Comparison of ENCODE assay signal across 37 cellular contexts in genomic region chr13:32821149-32821688, GRCh38.
"Had no signal": no experiment of that assay in that cellular context is flagged by ENCODE, and none has a peak within 500 bp of the region (broad histone marks: within the 10 kb centered on the region; RNA-seq: fewer than 3 reads in every experiment).

No MANE protein-coding gene starts in this region.

- H3K36me3 Mint-ChIP-seq: activated CD8-positive, alpha-beta memory T cell treated with anti-CD3 and anti-CD28 coated beads, Interleukin-2, amount 10 ng/mL, durations not matched to agents 7 days and 5 days had no signal

- DNase-seq: activated CD4-positive, alpha-beta memory T cell treated with anti-CD3 and anti-CD28 coated beads, Interleukin-2, amount 10 ng/mL, durations not matched to agents 7 days and 5 days; activated CD4-positive, alpha-beta T cell treated with anti-CD3 and anti-CD28 coated beads for 1 hour; activated CD4-positive, alpha-beta T cell treated with anti-CD3 and anti-CD28 coated beads for 48 hours; activated CD4-positive, CD25-positive, alpha-beta regulatory T cell; activated CD8-positive, alpha-beta memory T cell treated with anti-CD3 and anti-CD28 coated beads for 24 hours; activated CD8-positive, alpha-beta memory T cell treated with anti-CD3 and anti-CD28 coated beads, Interleukin-2, amount 10 ng/mL, durations not matched to agents 7 days and 5 days; activated gamma-delta T cell; activated naive CD4-positive, alpha-beta T cell treated with Interleukin-2 at 50 U/mL for 16 hours; activated naive CD8-positive, alpha-beta T cell treated with anti-CD3 and anti-CD28 coated beads, Interleukin-2, amount 10 ng/mL, durations not matched to agents 7 days and 5 days; activated T-cell treated with anti-CD3 and anti-CD28 coated beads, Interleukin-2, amount 50 U/mL, for 1 hour; activated T-cell treated with anti-CD3 and anti-CD28 coated beads, Interleukin-2, amount 50 U/mL, for 72 hours; amygdala; Kasumi-1; KBM-7; MM.1S; MV-4-11; NCI-H1092; NCI-H146; NCI-H187; NCI-H2029 treated with DMSO at 0.1 percent for 48 hours; NCI-H2107; NCI-H2171; NCI-H510A; NCI-H526; NCI-H748 treated with DMSO at 0.1 percent for 48 hours; PC-9; Right ventricle myocardium superior; SW 1271; T-helper 1 cell; T-helper 2 cell; T-helper 9 cell; WERI-Rb-1 had no signal

- H2AFZ ChIP-seq: PC-9 had no signal

- H3K4me3 ChIP-seq: ascending aorta, cardiac muscle cell, PC-9 had no signal

- H3K4me1 ChIP-seq: ascending aorta had no signal

- ATAC-seq: activated CD8-positive, alpha-beta memory T cell treated with anti-CD3 and anti-CD28 coated beads, Interleukin-2, amount 10 ng/mL, durations not matched to agents 7 days and 5 days; activated T-cell treated with anti-CD3 and anti-CD28 coated beads, Interleukin-2, amount 50 U/mL, for 72 hours had no signal

- H3K4me3 Mint-ChIP-seq: activated CD4-positive, alpha-beta memory T cell treated with anti-CD3 and anti-CD28 coated beads, Interleukin-2, amount 10 ng/mL, durations not matched to agents 7 days and 5 days; activated CD8-positive, alpha-beta memory T cell treated with anti-CD3 and anti-CD28 coated beads, Interleukin-2, amount 10 ng/mL, durations not matched to agents 7 days and 5 days; activated naive CD4-positive, alpha-beta T cell treated with anti-CD3 and anti-CD28 coated beads, Interleukin-2, amount 50 U/mL, for 24 hours; activated naive CD8-positive, alpha-beta T cell treated with anti-CD3 and anti-CD28 coated beads, Interleukin-2, amount 10 ng/mL, durations not matched to agents 7 days and 5 days; activated T-cell treated with anti-CD3 and anti-CD28 coated beads, Interleukin-2, amount 50 U/mL, for 72 hours had no signal

- H3K36me3 ChIP-seq: ascending aorta, cardiac muscle cell, WERI-Rb-1 had no signal

- H3K27ac ChIP-seq: ascending aorta, cardiac muscle cell, PC-9, WERI-Rb-1 had no signal

- H3K27ac Mint-ChIP-seq: activated CD4-positive, alpha-beta memory T cell treated with anti-CD3 and anti-CD28 coated beads, Interleukin-2, amount 10 ng/mL, durations not matched to agents 7 days and 5 days; activated CD8-positive, alpha-beta memory T cell treated with anti-CD3 and anti-CD28 coated beads, Interleukin-2, amount 10 ng/mL, durations not matched to agents 7 days and 5 days; activated naive CD4-positive, alpha-beta T cell treated with anti-CD3 and anti-CD28 coated beads, Interleukin-2, amount 50 U/mL, for 24 hours; activated naive CD8-positive, alpha-beta T cell treated with anti-CD3 and anti-CD28 coated beads, Interleukin-2, amount 10 ng/mL, durations not matched to agents 7 days and 5 days; activated T-cell treated with anti-CD3 and anti-CD28 coated beads, Interleukin-2, amount 50 U/mL, for 72 hours; activated T-helper 2 cell treated with anti-CD3 and anti-CD28 coated beads, Interferon-gamma antibody, Interleukin-2, Interleukin-4, amounts not matched to agents 10 μg/mL and 5 μg/mL and 100 μg/mL, durations not matched to agents 14 hours and 24 hours and 36 hours had no signal

- H3K27me3 Mint-ChIP-seq: activated naive CD4-positive, alpha-beta T cell treated with anti-CD3 and anti-CD28 coated beads, Interleukin-2, amount 50 U/mL, for 24 hours; activated naive CD8-positive, alpha-beta T cell treated with anti-CD3 and anti-CD28 coated beads, Interleukin-2, amount 10 ng/mL, durations not matched to agents 7 days and 5 days had no signal

- H3K9me3 Mint-ChIP-seq: activated CD4-positive, alpha-beta memory T cell treated with anti-CD3 and anti-CD28 coated beads, Interleukin-2, amount 10 ng/mL, durations not matched to agents 7 days and 5 days; activated naive CD4-positive, alpha-beta T cell treated with anti-CD3 and anti-CD28 coated beads, Interleukin-2, amount 50 U/mL, for 24 hours; activated naive CD8-positive, alpha-beta T cell treated with anti-CD3 and anti-CD28 coated beads, Interleukin-2, amount 10 ng/mL, durations not matched to agents 7 days and 5 days; activated T-cell treated with anti-CD3 and anti-CD28 coated beads, Interleukin-2, amount 50 U/mL, for 72 hours; activated T-helper 2 cell treated with anti-CD3 and anti-CD28 coated beads, Interferon-gamma antibody, Interleukin-2, Interleukin-4, amounts not matched to agents 10 μg/mL and 5 μg/mL and 100 μg/mL, durations not matched to agents 14 hours and 24 hours and 36 hours had no signal

- FAIRE-seq: RCC 7860 had no signal

- H3K4me1 Mint-ChIP-seq: activated CD4-positive, alpha-beta memory T cell treated with anti-CD3 and anti-CD28 coated beads, Interleukin-2, amount 10 ng/mL, durations not matched to agents 7 days and 5 days; activated CD8-positive, alpha-beta memory T cell treated with anti-CD3 and anti-CD28 coated beads, Interleukin-2, amount 10 ng/mL, durations not matched to agents 7 days and 5 days; activated naive CD4-positive, alpha-beta T cell treated with anti-CD3 and anti-CD28 coated beads, Interleukin-2, amount 50 U/mL, for 24 hours; activated naive CD8-positive, alpha-beta T cell treated with anti-CD3 and anti-CD28 coated beads, Interleukin-2, amount 10 ng/mL, durations not matched to agents 7 days and 5 days had no signal

- H3K4me2 ChIP-seq: PC-9 had no signal

- H3K27me3 ChIP-seq: ascending aorta, cardiac muscle cell had no signal

- H3K9me3 ChIP-seq: ascending aorta had no signal
